In the genomic region with DNA sequence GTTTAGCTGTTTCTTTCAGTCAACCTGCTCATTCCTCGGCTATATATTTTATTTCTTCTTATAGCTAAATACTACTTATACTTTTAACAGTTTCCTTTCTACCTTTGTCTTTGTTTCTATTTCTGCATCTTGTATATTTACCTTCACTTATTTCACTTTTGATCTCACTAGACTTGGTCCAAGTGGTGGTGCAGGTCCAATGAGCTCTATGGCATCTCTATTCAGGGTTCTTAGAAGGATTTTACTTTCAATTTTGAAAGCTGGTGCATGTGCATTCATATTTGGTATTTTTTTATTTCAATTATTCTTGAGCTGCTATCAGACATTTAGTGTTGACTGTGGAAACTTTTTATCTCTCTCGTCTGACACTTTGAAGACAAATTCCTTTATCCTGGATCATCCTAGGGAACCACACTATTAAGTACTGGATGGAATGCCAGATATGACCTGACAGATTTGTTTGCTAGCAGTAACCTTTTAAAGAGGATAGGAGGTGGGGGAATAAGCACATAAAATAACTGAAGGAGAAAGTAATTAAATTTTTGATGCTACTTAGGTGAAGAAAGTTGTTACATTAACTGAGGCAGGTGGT, we compare ENCODE assay signal across 16 cellular contexts.
A peak's percentile ranks its signal among the peaks of the same experiment; 100 is the strongest.
DNase-seq lines count a peak whose midpoint lies in the region; ATAC-seq and TF ChIP-seq lines count a peak whose summit lies in the region.
"Had no signal": no experiment of that assay in that cellular context is flagged by ENCODE, and none has a peak within 500 bp of the region (broad histone marks: within the 10 kb centered on the region; RNA-seq: fewer than 3 reads in every experiment).

No MANE protein-coding gene starts in this region.

- H3K27ac Mint-ChIP-seq in endodermal cell (no peak overlapping the region), T-cell (no peak overlapping the region)
- H3K27ac Mint-ChIP-seq: CD4-positive, alpha-beta memory T cell had no signal

- no peaks in the 10 kb centered on the region for H3K27me3 ChIP-seq in PC-3 (ENCODE audit: low read length)
- peaks cover 23% of the 10 kb centered on the region for H3K27me3 ChIP-seq in endodermal cell (ENCODE audit: control insufficient read depth, insufficient read depth, low read length, poor library complexity, severe bottlenecking)
- no peaks in the 10 kb centered on the region for H3K27me3 ChIP-seq in osteoblast (ENCODE audit: insufficient read depth, low read length)
- no peaks in the 10 kb centered on the region for H3K27me3 ChIP-seq in colonic mucosa
- H3K27me3 ChIP-seq: BE2C had no signal

- peaks cover 25% of the 10 kb centered on the region for H3K4me1 Mint-ChIP-seq in endodermal cell
- H3K4me1 Mint-ChIP-seq in T-cell, result peaks cover 0 to 5% (median 0%) of the 10 kb centered on the region in 3 donors

- H3F3A ChIP-seq in PC-3 (ENCODE audit: low read length, unreplicated experiment), result no peaks in the 10 kb centered on the region

- H3K36me3 Mint-ChIP-seq in endodermal cell (ENCODE audit: low read depth) (no peaks in the 10 kb centered on the region), T-cell (no peaks in the 10 kb centered on the region)
- H3K36me3 Mint-ChIP-seq: CD4-positive, alpha-beta memory T cell had no signal

- DNase-seq in EL (peak; percentile 36), PC-3 (peak; percentile 2), endodermal cell (no peak), osteoblast (ENCODE audit: insufficient read length, low spot score, missing footprints) (no peak), T-cell (no peak), colonic mucosa (no peak), NCI-H2107 treated with DMSO at 0.1 percent for 48 hours (lab: John Stamatoyannopoulos, UW; ENCODE audit: unreplicated experiment) (no peak)
- no peak for DNase-seq in stimulated activated CD4-positive, alpha-beta T cell treated with anti-CD3 and anti-CD28 coated beads, Interleukin-2, amount 100 ng/mL, for 24 hours
- DNase-seq: CD4-positive, alpha-beta memory T cell; NCI-H1048; NCI-H1694; NCI-H774; SHP77 treated with DMSO at 0.1 percent for 48 hours had no signal

- no peak overlapping the region for H3K4me3 ChIP-seq in PC-3 (ENCODE audit: low read length)
- H3K4me3 ChIP-seq in endodermal cell (ENCODE audit: low read length), result peak overlapping the region; percentile 52
- H3K4me3 ChIP-seq in osteoblast (ENCODE audit: insufficient read depth, low read length), result no peak overlapping the region
- no peak overlapping the region for H3K4me3 ChIP-seq in colonic mucosa
- H3K4me3 ChIP-seq: K562 had no signal

- WGBS in endodermal cell (ENCODE audit: insufficient coverage in 1 of 2, insufficient read length in 1 of 2), 2 experiments, result 65 to 83% methylated on average over 1 to 2 of the region's 2 CpGs

- TF ChIP-seq CTCF in PC-3 (conservative IDR thresholded peaks at IDR 0.05; ENCODE audit: low read depth, low read length), result no peak
- TF ChIP-seq CTCF in endodermal cell (conservative IDR thresholded peaks at IDR 0.05), result no peak
- no peak for TF ChIP-seq CTCF in osteoblast (IDR thresholded peaks at IDR 0.05; ENCODE audit: extremely low read depth, low read depth, low read length)
- no peak for TF ChIP-seq CTCF in colonic mucosa (IDR thresholded peaks at IDR 0.05)

- H3K79me2 ChIP-seq in PC-3 (ENCODE audit: low read length), result no peaks in the 10 kb centered on the region
- H3K79me2 ChIP-seq in osteoblast (ENCODE audit: insufficient read depth, low read length), result no peaks in the 10 kb centered on the region

- intact Hi-C loops in PC-3 (cut with micrococcal nuclease), result no loop called here
- intact Hi-C loops in colonic mucosa (cut with DNase I), result no loop called here

- POLR2A ChIA-PET in PC-3 (lab: Charles Lee; ENCODE audit: unreplicated experiment), result no interaction called here
- POLR2A ChIA-PET in T-cell (lab: Charles Lee), result interaction anchor here in 1 of 2 donors (0.6 kb wide), 1 partner anchor 12 kb away, joined by 8 read pairs; no protein-coding TSS in a partner anchor

- H3K9me3 Mint-ChIP-seq in endodermal cell (no peaks in the 10 kb centered on the region), T-cell (no peaks in the 10 kb centered on the region)

- no peak overlapping the region for H3K4me3 Mint-ChIP-seq in endodermal cell
- no peak overlapping the region for H3K4me3 Mint-ChIP-seq in T-cell
- H3K4me3 Mint-ChIP-seq: CD4-positive, alpha-beta memory T cell had no signal

- H4K20me1 ChIP-seq in PC-3 (ENCODE audit: low read length) (no peaks in the 10 kb centered on the region), osteoblast (ENCODE audit: insufficient read depth, low read length) (no peaks in the 10 kb centered on the region)

- H2AFZ ChIP-seq in PC-3 (ENCODE audit: low read length) (no peak overlapping the region), osteoblast (ENCODE audit: low read length) (no peak overlapping the region)

- ATAC-seq in PC-3 (no peak), T-cell (replicated peaks in 1 of 4) (no peak)
- ATAC-seq: K562 had no signal

- H3K4me2 ChIP-seq in PC-3 (ENCODE audit: low read length) (no peak overlapping the region), osteoblast (ENCODE audit: insufficient read depth, low read length) (peak overlapping the region; percentile 49)

- H3K9me3 ChIP-seq in PC-3 (ENCODE audit: low read length) (no peaks in the 10 kb centered on the region), endodermal cell (ENCODE audit: control insufficient read depth, low read length) (no peaks in the 10 kb centered on the region), osteoblast (ENCODE audit: low read depth, low read length) (no peaks in the 10 kb centered on the region), colonic mucosa (no peaks in the 10 kb centered on the region)
- H3K9me3 ChIP-seq: BE2C had no signal

- CTCF ChIA-PET in PC-3 (lab: Charles Lee) (no interaction called here), T-cell (lab: Charles Lee) (interaction anchor here in 1 of 2 donors (0.5 to 1.0 kb wide), 2 partner anchors 13 to 266 kb away, joined by 3 to 5 read pairs; no protein-coding TSS in a partner anchor)

- no peak overlapping the region for H3K27ac ChIP-seq in PC-3 (ENCODE audit: low read length)
- no peak overlapping the region for H3K27ac ChIP-seq in endodermal cell (ENCODE audit: low read depth, low read length)
- H3K27ac ChIP-seq in osteoblast (ENCODE audit: low read depth, low read length), result no peak overlapping the region
- H3K27ac ChIP-seq in colonic mucosa, result no peak overlapping the region
- H3K27ac ChIP-seq: HL-60 had no signal

- no TSS peak for BruUV-seq in PC-3 (replicated peaks; lab: Mats Ljungman, UMichigan)

- H3K9ac ChIP-seq in PC-3 (ENCODE audit: low read length) (no peak overlapping the region), endodermal cell (ENCODE audit: extremely low read depth, low read length, poor library complexity, severe bottlenecking) (no peak overlapping the region), colonic mucosa (ENCODE audit: low read depth in 2 of 2, low read length in 2 of 2) (no peak overlapping the region)

- H3K27me3 Mint-ChIP-seq in endodermal cell (ENCODE audit: insufficient read depth), result peaks cover 25% of the 10 kb centered on the region
- H3K27me3 Mint-ChIP-seq in T-cell, result peaks cover 9 to 13% of the 10 kb centered on the region in 2 donors

- H3K4me1 ChIP-seq in PC-3 (ENCODE audit: insufficient read depth, low read length) (peaks cover 8% of the 10 kb centered on the region), endodermal cell (ENCODE audit: control insufficient read depth, insufficient read depth, low read length) (no peaks in the 10 kb centered on the region), osteoblast (ENCODE audit: insufficient read depth, low read length) (peaks cover 16% of the 10 kb centered on the region), colonic mucosa (no peaks in the 10 kb centered on the region)

- H3K36me3 ChIP-seq in PC-3 (ENCODE audit: low read depth, low read length) (no peaks in the 10 kb centered on the region), endodermal cell (ENCODE audit: control insufficient read depth, insufficient read depth, low read length) (no peaks in the 10 kb centered on the region), osteoblast (ENCODE audit: insufficient read depth, low read length) (no peaks in the 10 kb centered on the region), colonic mucosa (no peaks in the 10 kb centered on the region)
- H3K36me3 ChIP-seq: BE2C had no signal

- H3K9me2 ChIP-seq in PC-3 (replicated peaks; ENCODE audit: low read length), result no peaks in the 10 kb centered on the region

Comparison
In these comparisons a context has a peak if more than half of its experiments do, and no peak if none do; other contexts are left out.
1. DNase-seq: peak in EL (single experiment) and PC-3 (single experiment); none in endodermal cell (single experiment), osteoblast (single experiment), stimulated activated CD4-positive, alpha-beta T cell treated with anti-CD3 and anti-CD28 coated beads, Interleukin-2, amount 100 ng/mL, for 24 hours (0 of 2), T-cell (0 of 34), colonic mucosa (single experiment) and NCI-H2107 treated with DMSO at 0.1 percent for 48 hours (single experiment).